Comparison of ENCODE assay signal across 12 cellular contexts in the genomic region with DNA sequence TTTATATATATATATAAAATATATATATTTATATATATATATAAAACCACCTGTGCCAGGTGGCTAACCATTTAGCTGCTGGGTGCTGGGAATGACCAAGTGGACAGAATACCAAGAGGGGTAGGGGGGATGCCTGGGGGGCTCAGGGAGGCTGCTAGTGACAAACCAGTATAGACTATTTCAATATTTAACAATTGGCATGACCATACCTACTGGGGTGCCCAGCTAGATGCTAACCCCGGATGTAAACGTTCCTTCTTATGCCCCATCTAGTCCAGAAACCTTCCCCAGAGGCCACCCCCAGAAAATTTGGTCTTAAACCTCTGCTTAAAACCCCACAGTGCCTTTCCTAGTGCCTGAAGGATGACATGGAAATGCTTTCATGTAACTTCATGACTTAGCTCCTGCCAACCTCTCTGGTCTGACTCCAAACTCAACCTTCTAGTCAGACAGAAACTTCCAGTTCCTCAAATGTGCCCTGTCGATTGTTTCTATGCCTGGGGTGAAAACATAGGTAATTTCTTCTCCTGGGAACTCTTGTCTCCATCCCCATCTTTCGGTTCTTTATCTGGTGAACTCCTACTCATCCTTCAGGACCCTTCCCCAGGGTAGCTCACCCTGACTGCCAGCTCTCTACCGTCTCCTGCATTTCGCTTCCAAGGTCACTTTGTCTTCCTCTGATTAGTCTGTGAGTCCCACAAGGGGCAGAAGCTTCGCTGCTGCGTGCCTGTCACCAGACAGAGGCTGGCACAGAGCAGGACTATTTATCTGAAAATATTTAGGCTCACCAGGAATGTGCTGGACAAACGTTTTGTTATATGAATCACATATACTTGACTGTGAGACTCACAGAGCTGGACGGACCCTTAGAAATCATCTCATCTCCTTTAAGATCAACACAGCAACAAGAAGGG. TPM values are rescaled to one million over a fixed set of nuclear protein-coding genes. Genes with fewer than 3 reads are reported as not detected.
DNase-seq lines count a peak whose midpoint lies in the region; ATAC-seq and TF ChIP-seq lines count a peak whose summit lies in the region.
"Had no signal": no experiment of that assay in that cellular context is flagged by ENCODE, and none has a peak within 500 bp of the region (broad histone marks: within the 10 kb centered on the region; RNA-seq: fewer than 3 reads in every experiment).

No MANE protein-coding gene starts in this region.

- H3K9me3 ChIP-seq in cardiac muscle cell (ENCODE audit: low read depth) (no peaks in the 10 kb centered on the region), esophagus squamous epithelium (no peaks in the 10 kb centered on the region), stomach smooth muscle (ENCODE audit: control insufficient read depth in 2 of 2, low read length in 2 of 2) (no peaks in the 10 kb centered on the region), ovary (no peaks in the 10 kb centered on the region)
- H3K9me3 ChIP-seq: BLaER1 had no signal

- H3K4me1 ChIP-seq in cardiac muscle cell (ENCODE audit: low read depth) (peaks cover 62% of the 10 kb centered on the region), esophagus squamous epithelium (peaks cover 0 to 11% (median 0%) of the 10 kb centered on the region in 3 donors), stomach smooth muscle (ENCODE audit: control insufficient read depth, insufficient read depth, low read length) (peaks cover 61% of the 10 kb centered on the region), ovary (ENCODE audit: insufficient read depth) (no peaks in the 10 kb centered on the region)

- no peak for TF ChIP-seq EP300 in ovary (IDR thresholded peaks at IDR 0.05)

- TF ChIP-seq POLR2A in esophagus squamous epithelium (IDR thresholded peaks at IDR 0.05) (no peak), ovary (IDR thresholded peaks at IDR 0.05) (no peak)

- H3K4me3 ChIP-seq in cardiac muscle cell (no peak overlapping the region), esophagus squamous epithelium (no peak overlapping the region), stomach smooth muscle (ENCODE audit: low read length in 2 of 2) (no peak overlapping the region), ovary (no peak overlapping the region)
- H3K4me3 ChIP-seq: BLaER1 had no signal

- DNase-seq in cardiac muscle cell (ENCODE audit: low read depth in 1 of 2, low spot score in 1 of 2) (peak in 1 of 2 donors; percentile 45), left cardiac atrium (no peak), RPMI7951 (ENCODE audit: low read depth) (peak; percentile 48), esophagus squamous epithelium (lab: John Stamatoyannopoulos, UW) (no peak), NK-92 (lab: John Stamatoyannopoulos, UW; ENCODE audit: unreplicated experiment) (no peak), ovary (no peak), globus pallidus (ENCODE audit: low spot score) (no peak)
- DNase-seq: activated CD4-positive, CD25-positive, alpha-beta regulatory T cell; HCEC 1CT; NCI-H446 had no signal

- 47 to 60% methylated on average over 7 to 10 of the region's 10 CpGs for WGBS in esophagus squamous epithelium, 2 donors
- WGBS in ovary, 3 donors = 58 to 69% (median 68%) methylated on average over 10 of the region's 10 CpGs

- H3K36me3 ChIP-seq in cardiac muscle cell = no peaks in the 10 kb centered on the region
- no peaks in the 10 kb centered on the region for H3K36me3 ChIP-seq in esophagus squamous epithelium
- H3K36me3 ChIP-seq in stomach smooth muscle (ENCODE audit: control insufficient read depth in 2 of 2, insufficient read depth in 2 of 2, low read length in 2 of 2) = peaks cover 0 to 3% of the 10 kb centered on the region in 2 donors
- H3K36me3 ChIP-seq in ovary = no peaks in the 10 kb centered on the region
- H3K36me3 ChIP-seq: BLaER1 had no signal

- no peak for TF ChIP-seq CTCF in cardiac muscle cell (IDR thresholded peaks at IDR 0.05; ENCODE audit: low read depth, low read length)
- no peak for TF ChIP-seq CTCF in esophagus squamous epithelium (IDR thresholded peaks at IDR 0.05)
- no peak for TF ChIP-seq CTCF in ovary (IDR thresholded peaks at IDR 0.05)

- no peaks in the 10 kb centered on the region for H3K27me3 ChIP-seq in cardiac muscle cell
- peaks cover 0 to 11% (median 0%) of the 10 kb centered on the region in 4 donors for H3K27me3 ChIP-seq in esophagus squamous epithelium
- no peaks in the 10 kb centered on the region for H3K27me3 ChIP-seq in stomach smooth muscle (ENCODE audit: control insufficient read depth in 1 of 2, insufficient read depth in 2 of 2, low read length in 2 of 2)
- H3K27me3 ChIP-seq in ovary = no peaks in the 10 kb centered on the region

- no peak for ATAC-seq in left cardiac atrium

- peak overlapping the region; percentile 100 for H3K27ac ChIP-seq in cardiac muscle cell
- H3K27ac ChIP-seq in esophagus squamous epithelium = peak overlapping the region; percentile 42 to 87 (median 73)
- peak overlapping the region; percentile 98 for H3K27ac ChIP-seq in stomach smooth muscle (ENCODE audit: low read length)
- H3K27ac ChIP-seq in ovary = no peak overlapping the region
- H3K27ac ChIP-seq: BLaER1 had no signal

- H3K9ac ChIP-seq in stomach smooth muscle (ENCODE audit: low read length in 2 of 2) = peak overlapping the region; percentile 0 to 14
- H3K9ac ChIP-seq: BLaER1 had no signal

- intact Hi-C loops in left cardiac atrium (cut with DNase I) (no loop called here), esophagus squamous epithelium (cut with DNase I) (no loop called here), ovary (cut with DNase I) (loop anchor here in 1 of 4 donors (5.0 kb wide), 1 partner anchor 52 kb away; a partner anchor contains a TSS)

RNA-seq across cellular contexts. Expression of a gene that starts 51.8 kb away (rescaled TPM):
- total RNA-seq in cardiac muscle cell (154 and 205 TPM in 2 replicates), left cardiac atrium (10 to 100 TPM; 78.3 to 93.5 TPM), esophagus squamous epithelium (10 to 100 TPM in 1 of 4 donors, 1 to 10 TPM in 3; 2.4 to 32.0 (median 6.8) TPM), ovary (10 to 100 TPM in 1 of 7 donors, 1 to 10 TPM in 5, under 1 TPM in 1; 0.48 to 27.4 (median 3.0) TPM)
- polyA plus RNA-seq in cardiac muscle cell (97.2 and 142 TPM in 2 replicates), ovary (1 to 10 TPM; 2.9 to 7.5 TPM)
- total RNA-seq in RPMI7951 (2014; rRNA removed; shearing (Covaris generic)) = 16.0 and 24.2 TPM in 2 replicates

Comparison
In these comparisons a context has a peak if more than half of its experiments do, and no peak if none do; other contexts are left out.
1. H3K27ac ChIP-seq: peak in cardiac muscle cell (single experiment), esophagus squamous epithelium (4 of 4) and stomach smooth muscle (single experiment); none in ovary (0 of 2).